Comparison of ENCODE assay signal across 16 cellular contexts in the genomic region with DNA sequence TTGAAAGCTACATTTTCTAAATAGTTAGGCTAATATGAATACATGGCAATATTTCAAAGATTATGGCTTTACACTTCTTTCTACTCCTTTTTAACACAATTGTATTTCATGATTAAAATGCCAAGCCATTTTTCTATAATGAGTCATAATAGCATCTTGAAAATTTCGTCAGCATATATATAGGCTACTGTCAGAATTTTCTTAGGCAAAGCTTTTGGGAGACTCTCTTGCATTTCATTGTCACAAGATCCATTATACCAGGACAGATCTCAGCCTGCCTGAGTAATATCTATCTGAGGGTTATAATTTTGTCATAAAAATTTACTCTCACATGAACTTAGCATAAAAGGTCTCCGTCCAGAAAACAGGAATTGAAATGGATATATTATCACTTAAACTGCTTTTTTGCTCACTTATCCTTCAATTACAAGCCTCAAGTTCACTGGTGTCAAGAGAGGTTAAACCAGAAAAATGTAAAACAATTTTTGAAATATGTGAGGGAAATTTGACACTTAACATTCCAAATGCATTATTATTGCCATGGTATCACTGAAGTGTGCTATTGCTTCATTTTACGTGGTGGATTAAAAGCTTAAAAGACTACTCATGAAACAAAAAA. TPM values are rescaled to one million over a fixed set of nuclear protein-coding genes. Genes with fewer than 3 reads are reported as not detected.
A peak's percentile ranks its signal among the peaks of the same experiment; 100 is the strongest.
DNase-seq lines count a peak whose midpoint lies in the region; ATAC-seq and TF ChIP-seq lines count a peak whose summit lies in the region.
"Had no signal": no experiment of that assay in that cellular context is flagged by ENCODE, and none has a peak within 500 bp of the region (broad histone marks: within the 10 kb centered on the region; RNA-seq: fewer than 3 reads in every experiment).

No MANE protein-coding gene starts in this region.

- CTCF ChIA-PET in PC-9 (lab: Charles Lee): interaction anchor here (0.7 kb wide), 1 partner anchor 721 kb away, joined by 4 read pairs; no protein-coding TSS in a partner anchor

- no peaks in the 10 kb centered on the region for H3K36me3 ChIP-seq in PC-9 (ENCODE audit: low read depth)
- H3K36me3 ChIP-seq: SJSA1, uterus had no signal

- H4K20me1 ChIP-seq in PC-9 (ENCODE audit: insufficient read depth): no peaks in the 10 kb centered on the region

- no TSS peak for BruUV-seq in PC-9 (replicated peaks; lab: Mats Ljungman, UMichigan)

- H3K4me2 ChIP-seq in PC-9: 0 out of 2 replicates have a peak overlapping the region, but pooled peaks have one; percentile 20

- H3K79me2 ChIP-seq in PC-9 (ENCODE audit: low read depth): no peaks in the 10 kb centered on the region

- peak; percentile 67 for DNase-seq in GM04504 (ENCODE audit: low read depth)
- no peak for DNase-seq in PC-9
- DNase-seq in fibroblast of gingiva (ENCODE audit: low read depth): peak; percentile 70
- DNase-seq in retinal pigment epithelial cell (ENCODE audit: low read depth): peak; percentile 74
- no peak for DNase-seq in middle frontal gyrus (ENCODE audit: extremely low spot score, low spot score)
- DNase-seq in activated gamma-delta T cell (lab: John Stamatoyannopoulos, UW): no peak
- no peak for DNase-seq in occipital lobe (lab: John Stamatoyannopoulos, UW)
- DNase-seq: activated CD8-positive, alpha-beta T cell treated with anti-CD3 and anti-CD28 coated beads, Interleukin-2, amount 10 ng/mL, durations not matched to agents 7 days and 5 days; CD4-positive, CD25-positive, alpha-beta regulatory T cell; left ventricle myocardium superior; NCI-H2029; right cardiac atrium; stimulated activated naive CD4-positive, alpha-beta T cell; uterus had no signal

- no peaks in the 10 kb centered on the region for H3K9me2 ChIP-seq in PC-9 (ENCODE audit: insufficient read depth)

- no peaks in the 10 kb centered on the region for H3K27me3 ChIP-seq in PC-9 (ENCODE audit: insufficient read depth, low read depth)
- H3K27me3 ChIP-seq: SJSA1, uterus had no signal

- H2AFZ ChIP-seq in PC-9: no peak overlapping the region

- H3K27ac ChIP-seq in PC-9: peak overlapping the region; percentile 53
- H3K27ac ChIP-seq: SJSA1, uterus had no signal

- peaks cover 17% of the 10 kb centered on the region for H3K4me1 ChIP-seq in PC-9 (replicated peaks; ENCODE audit: insufficient read depth)
- H3K4me1 ChIP-seq: uterus had no signal

- H3F3A ChIP-seq in PC-9 (ENCODE audit: insufficient read depth, low read depth): no peaks in the 10 kb centered on the region

- intact Hi-C loops in PC-9 (cut with micrococcal nuclease; ENCODE audit: unreplicated experiment): no loop called here

- POLR2A ChIA-PET in PC-9 (lab: Charles Lee; ENCODE audit: unreplicated experiment): interaction anchor here (0.7 kb wide), 1 partner anchor 560 kb away, joined by 5 read pairs; no protein-coding TSS in a partner anchor

- no peak for ATAC-seq in GM19452 (IDR thresholded peaks at IDR 0.05; ENCODE audit: unreplicated experiment)
- ATAC-seq: activated CD8-positive, alpha-beta T cell treated with anti-CD3 and anti-CD28 coated beads, Interleukin-2, amount 10 ng/mL, durations not matched to agents 7 days and 5 days; left ventricle myocardium superior; right cardiac atrium had no signal

- H3K4me3 ChIP-seq in PC-9 (no peak overlapping the region), retinal pigment epithelial cell (ENCODE audit: low read length) (no peak overlapping the region)
- H3K4me3 ChIP-seq: SJSA1, uterus had no signal

- no peaks in the 10 kb centered on the region for H3K9me3 ChIP-seq in PC-9 (ENCODE audit: insufficient read depth, low read depth)
- H3K9me3 ChIP-seq: SJSA1, uterus had no signal

- TF ChIP-seq CTCF in PC-9 (conservative IDR thresholded peaks at IDR 0.05) (no peak), retinal pigment epithelial cell (conservative IDR thresholded peaks at IDR 0.05; ENCODE audit: low read depth, low read length) (no peak)

RNA-seq across cellular contexts. Expression of gene CPA3, which starts 37.2 kb away (rescaled TPM):
- total RNA-seq in PC-9 (2021) (not detected in 2 replicates), occipital lobe (not detected)
- total RNA-seq: activated CD8-positive, alpha-beta T cell treated with anti-CD3 and anti-CD28 coated beads, Interleukin-2, amount 10 ng/mL, durations not matched to agents 7 days and 5 days had no signal

Comparison
In these comparisons a context has a peak if more than half of its experiments do, and no peak if none do; other contexts are left out.
1. DNase-seq: peak in GM04504 (single experiment), fibroblast of gingiva (single experiment) and retinal pigment epithelial cell (single experiment); none in PC-9 (0 of 2), middle frontal gyrus (single experiment), activated gamma-delta T cell (single experiment) and occipital lobe (single experiment).